ENCODE assay signal across 8 cellular contexts in genomic region chr22:23913661-23914353, GRCh38. TPM values are rescaled to one million over a fixed set of nuclear protein-coding genes. Genes with fewer than 3 reads are reported as not detected.
DNase-seq lines count a peak whose midpoint lies in the region; ATAC-seq and TF ChIP-seq lines count a peak whose summit lies in the region.

No MANE protein-coding gene starts in this region.

- H3K4me1 ChIP-seq in KMS-11 (ENCODE audit: low read depth, poor library complexity, severe bottlenecking) (peaks cover 24% of the 10 kb centered on the region), Panc1 (ENCODE audit: control insufficient read depth, insufficient read depth, low read length) (no peaks in the 10 kb centered on the region; the same call in 1 of the 2 replicates), esophagus squamous epithelium (peaks cover 5 to 20% (median 8%) of the 10 kb centered on the region in 3 donors), muscle layer of duodenum (ENCODE audit: control insufficient read depth in 1 of 2, insufficient read depth in 2 of 2, low read length in 2 of 2) (peaks cover 8 to 10% of the 10 kb centered on the region in 2 donors)

- H3K36me3 ChIP-seq in KMS-11 (ENCODE audit: insufficient read depth) = no peaks in the 10 kb centered on the region
- H3K36me3 ChIP-seq in Panc1 (ENCODE audit: control insufficient read depth, insufficient read depth, low read length) = no peaks in the 10 kb centered on the region
- H3K36me3 ChIP-seq in esophagus squamous epithelium = no peaks in the 10 kb centered on the region
- H3K36me3 ChIP-seq in muscle layer of duodenum (ENCODE audit: control insufficient read depth in 1 of 2, insufficient read depth in 2 of 2, low read length in 2 of 2) = peaks cover 0 to 5% of the 10 kb centered on the region in 2 donors

- H3K4me3 ChIP-seq in KMS-11 (IDR thresholded peaks at IDR 0.05; ENCODE audit: insufficient read depth, low read depth, low read length) = no peak overlapping the region
- peak overlapping the region; percentile 57 to 70 for H3K4me3 ChIP-seq in Panc1 (ENCODE audit: low read depth in 2 of 2, low read length in 2 of 2)
- H3K4me3 ChIP-seq in esophagus squamous epithelium = peak overlapping the region; percentile 28 to 80 (median 61)
- peak overlapping the region; percentile 70 to 80 for H3K4me3 ChIP-seq in muscle layer of duodenum (ENCODE audit: low read depth in 1 of 2, low read length in 2 of 2)

- POLR2A ChIA-PET in Panc1 (lab: Charles Lee) = no interaction called here

- H3K27me3 ChIP-seq in KMS-11 (ENCODE audit: insufficient read depth, low read depth) (no peaks in the 10 kb centered on the region), Panc1 (ENCODE audit: control insufficient read depth, insufficient read depth, low read length) (no peaks in the 10 kb centered on the region), esophagus squamous epithelium (no peaks in the 10 kb centered on the region), muscle layer of duodenum (ENCODE audit: low read depth, low read length) (no peaks in the 10 kb centered on the region)

- no peaks in the 10 kb centered on the region for H3K9me3 ChIP-seq in Panc1 (ENCODE audit: control insufficient read depth, insufficient read depth, low read depth, low read length)
- H3K9me3 ChIP-seq in esophagus squamous epithelium = no peaks in the 10 kb centered on the region
- no peaks in the 10 kb centered on the region for H3K9me3 ChIP-seq in muscle layer of duodenum (ENCODE audit: control insufficient read depth in 1 of 2, low read length in 2 of 2)

- peak overlapping the region; percentile 77 for H3K9ac ChIP-seq in KMS-11

- no peak for TF ChIP-seq CTCF in KMS-11 (conservative IDR thresholded peaks at IDR 0.05; ENCODE audit: low read depth, low read length)
- TF ChIP-seq CTCF in Panc1 (IDR thresholded peaks at IDR 0.05) = no peak
- peak in 1 of 6 experiments; percentile 27 for TF ChIP-seq CTCF in esophagus squamous epithelium (IDR thresholded peaks at IDR 0.05)

- peak; percentile 94 for DNase-seq in DMS79 (lab: John Stamatoyannopoulos, UW)
- DNase-seq in Panc1 (ENCODE audit: low read depth, low spot score) = peak; percentile 84
- peak; percentile 97 for DNase-seq in activated T-helper 1 cell treated with Interleukin-2 at 50 U/mL for 16 hours (ENCODE audit: low read depth)
- peak; percentile 99 for DNase-seq in esophagus squamous epithelium (lab: John Stamatoyannopoulos, UW)
- DNase-seq in stimulated activated CD8-positive, alpha-beta memory T cell treated with anti-CD3 and anti-CD28 coated beads, Interleukin-7, amount 100 ng/mL, for 24 hours (ENCODE audit: low read depth) = peak; percentile 99

- intact Hi-C loops in Panc1 (cut with micrococcal nuclease; ENCODE audit: unreplicated experiment) (no loop called here), esophagus squamous epithelium (cut with DNase I) (no loop called here)

- H2AFZ ChIP-seq in KMS-11 (ENCODE audit: low read depth) = peak overlapping the region; percentile 65; the same call in 1 of the 2 replicates

- peak in 3 of 4 donors; percentile 10 to 86 (median 77) for TF ChIP-seq POLR2A in esophagus squamous epithelium (IDR thresholded peaks at IDR 0.05)

- peak overlapping the region; percentile 95 for H3K4me2 ChIP-seq in KMS-11

- BruUV-seq in Panc1 (replicated peaks; lab: Mats Ljungman, UMichigan) = no TSS peak

- no peaks in the 10 kb centered on the region for H3K79me2 ChIP-seq in KMS-11 (ENCODE audit: insufficient read depth, low read depth)

- H3K27ac ChIP-seq in KMS-11 = peak overlapping the region; percentile 70
- peak overlapping the region; percentile 91 for H3K27ac ChIP-seq in Panc1 (ENCODE audit: low read length)
- peak overlapping the region; percentile 74 to 95 (median 90) for H3K27ac ChIP-seq in esophagus squamous epithelium
- peak overlapping the region; percentile 92 for H3K27ac ChIP-seq in muscle layer of duodenum (ENCODE audit: low read length)

- no peaks in the 10 kb centered on the region for H4K20me1 ChIP-seq in KMS-11 (ENCODE audit: insufficient read depth)

- WGBS in esophagus squamous epithelium, 2 donors = 0 to 8% methylated on average over 17 to 31 of the region's 44 CpGs

- ATAC-seq in GM21786 (IDR thresholded peaks at IDR 0.05; ENCODE audit: unreplicated experiment) (peak; percentile 93), Panc1 (peak; percentile 99)

- CTCF ChIA-PET in Panc1 (lab: Charles Lee) = interaction anchor here (1.0 kb wide), 1 partner anchor 20 kb away, joined by 3 read pairs; the partner anchor contains the start of gene MIF

- in situ Hi-C loops in Panc1 (cut with HindIII; ENCODE audit: low pct_unique_long_range_greater_than_20kb, low sequenced_read_pairs) = no loop called here

RNA-seq across cellular contexts. Expression of gene MIF, which starts 19.6 kb away (rescaled TPM):
- total RNA-seq in Panc1 (2021; ENCODE audit: unreplicated experiment) (936 TPM), esophagus squamous epithelium (100 to 1,000 TPM; 410 to 807 (median 448) TPM)
- 2,024 TPM for polyA plus RNA-seq in Panc1 (2012; ENCODE audit: insufficient read length)

RNA-seq across cellular contexts. Expression of gene GSTT2B, which starts 47.2 kb away (rescaled TPM):
- 6.5 TPM for total RNA-seq in Panc1 (2021; ENCODE audit: unreplicated experiment)
- 16.2 TPM for polyA plus RNA-seq in Panc1 (2012; ENCODE audit: insufficient read length)
- total RNA-seq in esophagus squamous epithelium = 1 to 10 TPM in 2 of 4 donors, not detected in 2; 3.1 to 9.9 TPM

RNA-seq across cellular contexts. Expression of gene DDTL, which starts 52.9 kb away (rescaled TPM):
- total RNA-seq in Panc1 (2021; ENCODE audit: unreplicated experiment) (not detected), esophagus squamous epithelium (1 to 10 TPM in 1 of 4 donors, not detected in 3; 1.9 TPM)
- polyA plus RNA-seq in Panc1 (2012; ENCODE audit: insufficient read length) = 1.9 TPM

RNA-seq across cellular contexts. Expression of gene SLC2A11, which starts 56.1 kb away (rescaled TPM):
- total RNA-seq in Panc1 (2021; ENCODE audit: unreplicated experiment) (33.8 TPM), esophagus squamous epithelium (1 to 10 TPM in 3 of 4 donors, under 1 TPM in 1; 0.57 to 4.4 (median 2.9) TPM)
- 41.6 TPM for polyA plus RNA-seq in Panc1 (2012; ENCODE audit: insufficient read length)
